19 cellular contexts compared by ENCODE assay signal in genomic region chr19:30551271-30551670, GRCh38.
DNase-seq lines count a peak whose midpoint lies in the region; ATAC-seq, FAIRE-seq and TF ChIP-seq lines count a peak whose summit lies in the region.
"Had no signal": no experiment of that assay in that cellular context is flagged by ENCODE, and none has a peak within 500 bp of the region (broad histone marks: within the 10 kb centered on the region; RNA-seq: fewer than 3 reads in every experiment).

No MANE protein-coding gene starts in this region.

- H2AFZ ChIP-seq in GM23338: no peak overlapping the region

- TF ChIP-seq CTCF in GM23338 (conservative IDR thresholded peaks at IDR 0.05; ENCODE audit: low read depth in 2 of 2): no peak
- no peak for TF ChIP-seq CTCF in WERI-Rb-1 (IDR thresholded peaks at IDR 0.05; ENCODE audit: low read depth, low read length)
- no peak for TF ChIP-seq CTCF in suprapubic skin (IDR thresholded peaks at IDR 0.05)

- 0 out of 2 replicates have a peak, but pooled peaks cover under 1% of the 10 kb centered on the region for H3F3A ChIP-seq in GM23338 (replicated peaks; ENCODE audit: low read depth)

- no peaks in the 10 kb centered on the region for H3K36me3 Mint-ChIP-seq in GM23338 (ENCODE audit: low read depth)
- H3K36me3 Mint-ChIP-seq: CD14-positive monocyte had no signal

- WGBS in suprapubic skin: 74% methylated on average over 11 of the region's 11 CpGs

- no peak overlapping the region for H3K4me3 ChIP-seq in GM23338
- H3K4me3 ChIP-seq in WERI-Rb-1 (ENCODE audit: low read depth, low read length): no peak overlapping the region
- H3K4me3 ChIP-seq in suprapubic skin: no peak overlapping the region
- H3K4me3 ChIP-seq: HAP-1 had no signal

- H3K9me3 Mint-ChIP-seq in GM23338: peaks cover 5% of the 10 kb centered on the region; the same call in 2 of the 3 replicates

- H3K36me3 ChIP-seq in GM23338 (ENCODE audit: insufficient read depth) (no peaks in the 10 kb centered on the region), WERI-Rb-1 (no peaks in the 10 kb centered on the region), suprapubic skin (no peaks in the 10 kb centered on the region)

- H3K27me3 Mint-ChIP-seq in GM23338 (ENCODE audit: insufficient read depth, low read depth, poor library complexity): peaks cover 6% of the 10 kb centered on the region

- no peak overlapping the region for H3K4me3 Mint-ChIP-seq in GM23338
- H3K4me3 Mint-ChIP-seq: CD14-positive monocyte, HFFc6 had no signal

- H3K9me3 ChIP-seq in WERI-Rb-1 (ENCODE audit: severe bottlenecking) (no peaks in the 10 kb centered on the region), suprapubic skin (no peaks in the 10 kb centered on the region)
- H3K9me3 ChIP-seq: HAP-1 had no signal

- no peak for TF ChIP-seq EP300 in suprapubic skin (IDR thresholded peaks at IDR 0.05)

- H3K79me2 ChIP-seq in GM23338 (replicated peaks; ENCODE audit: insufficient read depth): no peaks in the 10 kb centered on the region

- FAIRE-seq in GM12892 (lab: Jason Lieb, UNC): no peak
- FAIRE-seq: HepG2 had no signal

- H4K20me1 ChIP-seq in GM23338 (replicated peaks; ENCODE audit: insufficient read depth): no peaks in the 10 kb centered on the region

- H3K27ac Mint-ChIP-seq in GM23338: no peak overlapping the region
- H3K27ac Mint-ChIP-seq: CD14-positive monocyte, HFFc6 had no signal

- H3K4me2 ChIP-seq in GM23338: no peak overlapping the region; the same call in 1 of the 2 replicates

- peaks cover 28% of the 10 kb centered on the region for H3K4me1 Mint-ChIP-seq in GM23338
- H3K4me1 Mint-ChIP-seq: CD14-positive monocyte had no signal

- peak; percentile 45; the same call in 2 of the 3 replicates for ATAC-seq in GM23338
- ATAC-seq: HepG2 had no signal

- no peak for TF ChIP-seq POLR2A in GM12892 (IDR thresholded peaks at IDR 0.05; ENCODE audit: low read depth, low read length)
- no peak for TF ChIP-seq POLR2A in suprapubic skin (IDR thresholded peaks at IDR 0.05)

- H3K27me3 ChIP-seq in GM23338 (ENCODE audit: insufficient read depth) (no peaks in the 10 kb centered on the region), WERI-Rb-1 (ENCODE audit: insufficient read depth, low read depth, severe bottlenecking) (no peaks in the 10 kb centered on the region), suprapubic skin (peaks cover 3% of the 10 kb centered on the region)

- H3K27ac ChIP-seq in GM23338 (ENCODE audit: low read depth) (no peak overlapping the region), WERI-Rb-1 (peak overlapping the region; percentile 21; the same call in 1 of the 2 replicates), substantia nigra (ENCODE audit: low read depth, low read length, poor library complexity, severe bottlenecking) (peak overlapping the region; percentile 14), suprapubic skin (no peak overlapping the region)

- DNase-seq in GM23338 (ENCODE audit: low spot score): no peak
- no peak for DNase-seq in WERI-Rb-1
- peak; percentile 28 for DNase-seq in iPS-NIHi11 (ENCODE audit: low spot score)
- DNase-seq in substantia nigra (lab: John Stamatoyannopoulos, UW): no peak
- no peak for DNase-seq in GM12892 (ENCODE audit: insufficient read length)
- DNase-seq in suprapubic skin (ENCODE audit: low spot score in 2 of 2): no peak
- no peak for DNase-seq in NCI-H1105 treated with DMSO at 0.1 percent for 48 hours (lab: John Stamatoyannopoulos, UW)
- DNase-seq: Calu3, DND-41, HFFc6, Karpas-422, NCI-H2029 treated with DMSO at 0.1 percent for 48 hours, NCI-H446 treated with DMSO at 0.1 percent for 48 hours, NCI-H526 treated with DMSO at 0.1 percent for 48 hours, RPMI8226, SHP77 had no signal

- H3K4me1 ChIP-seq in GM23338 (ENCODE audit: insufficient read depth): peaks cover 9% of the 10 kb centered on the region
- no peaks in the 10 kb centered on the region for H3K4me1 ChIP-seq in suprapubic skin

- peaks cover 9% of the 10 kb centered on the region; the same call in 1 of the 2 replicates for H3K9me2 ChIP-seq in GM23338 (ENCODE audit: insufficient read depth)

TF ChIP-seq in GM23338, 12 proteins besides CTCF, POLR2A, EP300 and RAD21 (continues in another document):
- TF ChIP-seq ZNF462 (CRISPR knock-in tag; IDR thresholded peaks at IDR 0.05): no peak
- TF ChIP-seq ZNF331 (CRISPR knock-in tag; IDR thresholded peaks at IDR 0.05; ENCODE audit: low read depth): no peak
- no peak for TF ChIP-seq EZH2phosphoT487 (IDR thresholded peaks at IDR 0.05; ENCODE audit: unreplicated experiment)
- TF ChIP-seq REST (IDR thresholded peaks at IDR 0.05; ENCODE audit: unreplicated experiment): no peak
- TF ChIP-seq JUNB (IDR thresholded peaks at IDR 0.05; ENCODE audit: unreplicated experiment): no peak

Comparison
In these comparisons a context has a peak if more than half of its experiments do, and no peak if none do; other contexts are left out.
1. H3K27ac ChIP-seq: peak in WERI-Rb-1 (single experiment) and substantia nigra (single experiment); none in GM23338 (single experiment) and suprapubic skin (single experiment).